ENCODE assay signal across 1 cellular context in genomic region chr4:73451978-73452747, GRCh38.
TF ChIP-seq lines count a peak whose summit lies in the region.

No MANE protein-coding gene starts in this region.

TF ChIP-seq in WTC11, 78 proteins besides CTCF, POLR2A, EP300 and RAD21 (continued from another document):
- TF ChIP-seq STAT6 (CRISPR knock-in tag; conservative IDR thresholded peaks at IDR 0.05; ENCODE audit: low read depth): no peak
- no peak for TF ChIP-seq GTF2I (CRISPR knock-in tag; conservative IDR thresholded peaks at IDR 0.05)
